1 cellular context compared by ENCODE assay signal in genomic region chr11:114358711-114359110, GRCh38.
TF ChIP-seq lines count a peak whose summit lies in the region.

No MANE protein-coding gene starts in this region.

TF ChIP-seq in H1, 55 proteins besides CTCF, POLR2A, EP300 and RAD21 (continued from another document):
- TF ChIP-seq E2F6 (IDR thresholded peaks at IDR 0.05) (no peak), SUZ12 (IDR thresholded peaks at IDR 0.05; ENCODE audit: low read length) (no peak), CHD2 (IDR thresholded peaks at IDR 0.05; ENCODE audit: low read length) (no peak), NRF1 (IDR thresholded peaks at IDR 0.05; ENCODE audit: low read depth, low read length) (no peak), BCL11A (IDR thresholded peaks at IDR 0.05; ENCODE audit: low read depth in 2 of 2, low read length in 2 of 2) (no peak)
